In genomic region chr1:244730934-244731434, GRCh38 we compare ENCODE assay signal across 9 cellular contexts.
DNase-seq lines count a peak whose midpoint lies in the region; ATAC-seq and TF ChIP-seq lines count a peak whose summit lies in the region.
"Had no signal": no experiment of that assay in that cellular context is flagged by ENCODE, and none has a peak within 500 bp of the region (broad histone marks: within the 10 kb centered on the region; RNA-seq: fewer than 3 reads in every experiment).

No MANE protein-coding gene starts in this region.

- no peaks in the 10 kb centered on the region for H3K36me3 ChIP-seq in ES-I3 (ENCODE audit: insufficient read depth, low read length)
- H3K36me3 ChIP-seq in hepatocyte (replicated peaks; ENCODE audit: insufficient read depth, low read depth) = no peaks in the 10 kb centered on the region

- H2AFZ ChIP-seq in hepatocyte = peak overlapping the region; percentile 93

- DNase-seq in hepatocyte (ENCODE audit: low spot score) (no peak), sciatic nerve (ENCODE audit: low spot score) (peak; percentile 49), NCI-H128 (lab: John Stamatoyannopoulos, UW; ENCODE audit: unreplicated experiment) (no peak), NK-92 (lab: John Stamatoyannopoulos, UW; ENCODE audit: unreplicated experiment) (no peak), medulla oblongata (ENCODE audit: extremely low spot score) (no peak)
- DNase-seq: NK-92 treated with Interleukin-12 subunit alpha and Interleukin-12 subunit beta, amount 100 ng/mL, for 24 hours had no signal

- H3K4me1 ChIP-seq in ES-I3 (ENCODE audit: insufficient read depth, low read length) (peaks cover 6% of the 10 kb centered on the region; the same call in 1 of the 2 replicates), hepatocyte (ENCODE audit: insufficient read depth) (no peaks in the 10 kb centered on the region)

- TF ChIP-seq CTCF in WI38 (IDR thresholded peaks at IDR 0.05; ENCODE audit: low read depth, low read length) (no peak), hepatocyte (IDR thresholded peaks at IDR 0.05; ENCODE audit: poor library complexity) (no peak)

- intact Hi-C loops in sciatic nerve (cut with DNase I) = no loop called here

- H3K4me3 ChIP-seq in WI38 (ENCODE audit: low read depth, low read length) (peak overlapping the region; percentile 56), hepatocyte (peak overlapping the region; percentile 65)

- peak overlapping the region; percentile 95 for H3K4me2 ChIP-seq in hepatocyte

- no peak overlapping the region for H3K27ac ChIP-seq in hepatocyte

- H3K79me2 ChIP-seq in hepatocyte = no peaks in the 10 kb centered on the region

- H3K9me2 ChIP-seq in hepatocyte (replicated peaks; ENCODE audit: insufficient read depth) = no peaks in the 10 kb centered on the region

- peaks cover 9% of the 10 kb centered on the region; the same call in 1 of the 2 replicates for H3K9me3 ChIP-seq in ES-I3 (ENCODE audit: control insufficient read depth, insufficient read depth, low read length)
- no peaks in the 10 kb centered on the region for H3K9me3 ChIP-seq in hepatocyte (ENCODE audit: low read depth)

- no peaks in the 10 kb centered on the region for H3K27me3 ChIP-seq in hepatocyte

- no peaks in the 10 kb centered on the region for H4K20me1 ChIP-seq in hepatocyte (ENCODE audit: insufficient read depth, poor library complexity, severe bottlenecking)

- WGBS in hepatocyte (ENCODE audit: low lambda C conversion rate, missing lambda C conversion rate) = 53% methylated on average over 28 of the region's 28 CpGs

- H3K9ac ChIP-seq in ES-I3 (ENCODE audit: low read depth, low read length) = peak overlapping the region; percentile 59; the same call in 1 of the 2 replicates

- ATAC-seq in sciatic nerve = no peak
- no peak for ATAC-seq in GM18861 (IDR thresholded peaks at IDR 0.05; ENCODE audit: unreplicated experiment)
